Comparison of ENCODE assay signal across 19 cellular contexts in genomic region chr7:133376514-133376913, GRCh38.
DNase-seq lines count a peak whose midpoint lies in the region; ATAC-seq and TF ChIP-seq lines count a peak whose summit lies in the region.
"Had no signal": no experiment of that assay in that cellular context is flagged by ENCODE, and none has a peak within 500 bp of the region (broad histone marks: within the 10 kb centered on the region; RNA-seq: fewer than 3 reads in every experiment).

No MANE protein-coding gene starts in this region.

- WGBS in body of pancreas, 2 donors = 32 to 52% methylated on average over 1 of the region's 1 CpG

- H3K36me3 ChIP-seq in body of pancreas (replicated peaks in 1 of 2; ENCODE audit: insufficient read depth in 1 of 2, low read depth in 2 of 2) (no peaks in the 10 kb centered on the region), uterus (no peaks in the 10 kb centered on the region)

- TF ChIP-seq POLR2A in body of pancreas (IDR thresholded peaks at IDR 0.05) (no peak), uterus (IDR thresholded peaks at IDR 0.05) (no peak)

- DNase-seq in Ammon's horn (ENCODE audit: low spot score) = peak; percentile 22
- no peak for DNase-seq in body of pancreas
- peak; percentile 30 for DNase-seq in medulla oblongata (ENCODE audit: extremely low spot score)
- no peak for DNase-seq in uterus
- DNase-seq in NCI-H2227 (lab: John Stamatoyannopoulos, UW; ENCODE audit: unreplicated experiment) = no peak
- DNase-seq in superior temporal gyrus (ENCODE audit: extremely low spot score) = no peak
- DNase-seq: EL, GF-D8, IMR-90, NCI-H1105, NCI-H146, NCI-H2029, NCI-H524 treated with DMSO at 0.1 percent for 48 hours, PC-3, SHP77 treated with DMSO at 0.1 percent for 48 hours, SW 1271 had no signal

- intact Hi-C loops in body of pancreas (cut with DNase I) (no loop called here), uterus (cut with DNase I; ENCODE audit: low total_unique reads) (no loop called here)

- H3K4me1 ChIP-seq in body of pancreas = peaks cover 25% of the 10 kb centered on the region
- no peaks in the 10 kb centered on the region for H3K4me1 ChIP-seq in uterus

- ATAC-seq in HG02610 (IDR thresholded peaks at IDR 0.05; ENCODE audit: unreplicated experiment) = peak; percentile 80
- ATAC-seq in body of pancreas = peak; percentile 52
- ATAC-seq: PC-3 had no signal

- no peak for TF ChIP-seq CTCF in body of pancreas (IDR thresholded peaks at IDR 0.05)
- TF ChIP-seq CTCF in uterus (IDR thresholded peaks at IDR 0.05) = no peak

- H3K9me3 ChIP-seq in body of pancreas (no peaks in the 10 kb centered on the region), uterus (no peaks in the 10 kb centered on the region)

- no peak overlapping the region for H3K4me3 ChIP-seq in body of pancreas
- no peak overlapping the region for H3K4me3 ChIP-seq in uterus
- H3K4me3 ChIP-seq: SK-N-MC had no signal

- no peaks in the 10 kb centered on the region for H3K27me3 ChIP-seq in body of pancreas
- no peaks in the 10 kb centered on the region for H3K27me3 ChIP-seq in uterus

- no peak overlapping the region for H3K27ac ChIP-seq in body of pancreas
- no peak overlapping the region for H3K27ac ChIP-seq in uterus
- H3K27ac ChIP-seq: KMS-11, SK-N-MC had no signal

Comparison
In these comparisons a context has a peak if more than half of its experiments do, and no peak if none do; other contexts are left out.
1. DNase-seq: peak in Ammon's horn (single experiment) and medulla oblongata (single experiment); none in body of pancreas (0 of 4), uterus (0 of 2), NCI-H2227 (single experiment) and superior temporal gyrus (single experiment).